17 cellular contexts compared by ENCODE assay signal in genomic region chr6:106180208-106180607, GRCh38.
DNase-seq lines count a peak whose midpoint lies in the region; ATAC-seq, FAIRE-seq and TF ChIP-seq lines count a peak whose summit lies in the region.
"Had no signal": no experiment of that assay in that cellular context is flagged by ENCODE, and none has a peak within 500 bp of the region (broad histone marks: within the 10 kb centered on the region; RNA-seq: fewer than 3 reads in every experiment).

No MANE protein-coding gene starts in this region.

- H3K4me3 Mint-ChIP-seq in astrocyte (ENCODE audit: unreplicated experiment) = no peak overlapping the region

- H3K9me3 ChIP-seq in astrocyte (ENCODE audit: insufficient read depth, low read depth, low read length) = no peaks in the 10 kb centered on the region
- H3K9me3 ChIP-seq: Caco-2 had no signal

- H4K20me1 ChIP-seq in KMS-11 (ENCODE audit: insufficient read depth) (no peaks in the 10 kb centered on the region), astrocyte (ENCODE audit: insufficient read depth, low read length) (no peaks in the 10 kb centered on the region)

- H3K4me2 ChIP-seq in KMS-11 (peak overlapping the region; percentile 32; the same call in 1 of the 2 replicates), astrocyte (ENCODE audit: low read length) (no peak overlapping the region)

- no peaks in the 10 kb centered on the region for H3K27me3 Mint-ChIP-seq in astrocyte (ENCODE audit: low read depth, unreplicated experiment)

- H3K9ac ChIP-seq in KMS-11 (no peak overlapping the region), astrocyte (ENCODE audit: low read length) (no peak overlapping the region)
- H3K9ac ChIP-seq: GM23248 had no signal

- H3K36me3 ChIP-seq in KMS-11 (ENCODE audit: insufficient read depth) = no peaks in the 10 kb centered on the region
- H3K36me3 ChIP-seq in astrocyte (ENCODE audit: insufficient read depth, low read length) = no peaks in the 10 kb centered on the region

- H3K36me3 Mint-ChIP-seq in astrocyte (ENCODE audit: low read depth, unreplicated experiment) = peaks cover 2% of the 10 kb centered on the region

- DNase-seq in GM12865 (ENCODE audit: low read depth) (peak; percentile 53), astrocyte (ENCODE audit: low read depth) (no peak), left lobe of liver (ENCODE audit: low spot score) (no peak)
- DNase-seq: C1 segment of cervical spinal cord, Caco-2, DMS153, GM23248, Karpas-422, NCI-H1105, NCI-H1694, NCI-H524 treated with DMSO at 0.1 percent for 48 hours had no signal

- H3K4me1 Mint-ChIP-seq in astrocyte (ENCODE audit: low read depth, unreplicated experiment) = peaks cover 30% of the 10 kb centered on the region

- H3K9me3 Mint-ChIP-seq in astrocyte (ENCODE audit: unreplicated experiment) = peaks cover 2% of the 10 kb centered on the region

- no peak for TF ChIP-seq CTCF in GM12865 (IDR thresholded peaks at IDR 0.05; ENCODE audit: insufficient read depth, low read depth, low read length, missing control alignments)
- no peak for TF ChIP-seq CTCF in KMS-11 (conservative IDR thresholded peaks at IDR 0.05; ENCODE audit: low read depth, low read length)
- TF ChIP-seq CTCF in astrocyte (IDR thresholded peaks at IDR 0.05; ENCODE audit: insufficient read depth, low read depth, low read length) = no peak

- no peak overlapping the region for H3K27ac Mint-ChIP-seq in astrocyte (ENCODE audit: unreplicated experiment)

- no peaks in the 10 kb centered on the region for H3K27me3 ChIP-seq in KMS-11 (ENCODE audit: insufficient read depth, low read depth)
- no peaks in the 10 kb centered on the region for H3K27me3 ChIP-seq in astrocyte (ENCODE audit: insufficient read depth, low read length)

- H3K4me1 ChIP-seq in KMS-11 (ENCODE audit: low read depth, poor library complexity, severe bottlenecking) = peaks cover 30% of the 10 kb centered on the region
- H3K4me1 ChIP-seq in astrocyte (ENCODE audit: insufficient read depth, low read length) = peaks cover 14% of the 10 kb centered on the region

- H3K4me3 ChIP-seq in GM12865 (ENCODE audit: low read depth, low read length) (no peak overlapping the region), KMS-11 (IDR thresholded peaks at IDR 0.05; ENCODE audit: insufficient read depth, low read depth, low read length) (no peak overlapping the region), astrocyte (ENCODE audit: insufficient read depth, low read depth, low read length) (no peak overlapping the region)
- H3K4me3 ChIP-seq: GM23248 had no signal

- ATAC-seq in left lobe of liver = peak; percentile 38
- ATAC-seq in GM21515 (IDR thresholded peaks at IDR 0.05; ENCODE audit: unreplicated experiment) = no peak
- no peak for ATAC-seq in GM21619 (IDR thresholded peaks at IDR 0.05; ENCODE audit: unreplicated experiment)
- ATAC-seq in HG03175 (IDR thresholded peaks at IDR 0.05; ENCODE audit: unreplicated experiment) = no peak
- no peak for ATAC-seq in HG03520 (IDR thresholded peaks at IDR 0.05; ENCODE audit: unreplicated experiment)

- peak; percentile 68 for FAIRE-seq in astrocyte (lab: Jason Lieb, UNC)

- H3K79me2 ChIP-seq in KMS-11 (ENCODE audit: insufficient read depth, low read depth) (no peaks in the 10 kb centered on the region), astrocyte (ENCODE audit: insufficient read depth, low read length) (no peaks in the 10 kb centered on the region)

- no peak overlapping the region for H2AFZ ChIP-seq in KMS-11 (ENCODE audit: low read depth)
- H2AFZ ChIP-seq in astrocyte (ENCODE audit: low read depth, low read length) = no peak overlapping the region
- H2AFZ ChIP-seq: GM23248 had no signal

- H3K27ac ChIP-seq in KMS-11 (no peak overlapping the region), astrocyte (ENCODE audit: low read depth, low read length) (no peak overlapping the region)
- H3K27ac ChIP-seq: GM23248, RWPE1 had no signal
